Comparison of ENCODE assay signal across 34 cellular contexts in genomic region chr14:53779301-53779700, GRCh38.
"Had no signal": no experiment of that assay in that cellular context is flagged by ENCODE, and none has a peak within 500 bp of the region (broad histone marks: within the 10 kb centered on the region; RNA-seq: fewer than 3 reads in every experiment).

No MANE protein-coding gene starts in this region.

- H3K4me1 Mint-ChIP-seq: activated B cell treated with CpG ODN at 0.5 μM for 24 hours; activated CD4-positive, alpha-beta T cell treated with anti-CD3 and anti-CD28 coated beads, Interleukin-2, amount 10 ng/mL, durations not matched to agents 24 days and 14 days; activated naive CD8-positive, alpha-beta T cell treated with anti-CD3 and anti-CD28 coated beads for 36 hours; activated T-helper 17 cell treated with anti-CD3 and anti-CD28 coated beads, Interleukin-2, amount 50 U/mL, for 72 hours had no signal

- H3K9me3 ChIP-seq: adrenal gland, body of pancreas, breast epithelium had no signal

- H3K4me3 ChIP-seq: adrenal gland, body of pancreas, breast epithelium had no signal

- H3K4me1 ChIP-seq: adrenal gland, body of pancreas, breast epithelium had no signal

- H3K27me3 ChIP-seq: adrenal gland, body of pancreas, brain microvascular endothelial cell, breast epithelium had no signal

- H3K4me3 Mint-ChIP-seq: activated B cell treated with CpG ODN at 0.5 μM for 24 hours; activated CD4-positive, alpha-beta memory T cell treated with anti-CD3 and anti-CD28 coated beads for 36 hours; activated CD4-positive, alpha-beta T cell treated with anti-CD3 and anti-CD28 coated beads, Interleukin-2, amount 10 ng/mL, durations not matched to agents 24 days and 14 days; activated CD8-positive, alpha-beta T cell treated with anti-CD3 and anti-CD28 coated beads for 36 hours; activated naive CD4-positive, alpha-beta T cell treated with anti-CD3 and anti-CD28 coated beads for 36 hours; activated naive CD8-positive, alpha-beta T cell treated with anti-CD3 and anti-CD28 coated beads for 36 hours; activated T-cell treated with anti-CD3 and anti-CD28 coated beads, Interleukin-2, amount 50 U/mL, for 4 hours; activated T-cell treated with anti-CD3 and anti-CD28 coated beads, Interleukin-2, amount 50 U/mL, for 72 hours; activated T-helper 1 cell treated with anti-CD3 and anti-CD28 coated beads, Interleukin-12 subunit alpha, Interleukin-12 subunit beta, Interleukin-2, Interleukin-4 antibody, amounts not matched to agents 30 ng/mL and 10 ng/mL and 1 ng/mL, durations not matched to agents 14 hours and 24 hours and 36 hours; activated T-helper 17 cell treated with anti-CD3 and anti-CD28 coated beads, Interleukin-2, amount 50 U/mL, for 72 hours; T-helper 2 cell treated with Interferon-gamma antibody and Interleukin-4, amounts not matched to agents 5 μg/mL and 100 μg/mL, for 36 hours had no signal

- H3K9me3 Mint-ChIP-seq: activated CD4-positive, alpha-beta T cell treated with anti-CD3 and anti-CD28 coated beads, Interleukin-2, amount 10 ng/mL, durations not matched to agents 24 days and 14 days; activated CD8-positive, alpha-beta T cell treated with anti-CD3 and anti-CD28 coated beads for 36 hours; activated naive CD4-positive, alpha-beta T cell treated with anti-CD3 and anti-CD28 coated beads for 36 hours; activated T-cell treated with anti-CD3 and anti-CD28 coated beads, Interleukin-2, amount 50 U/mL, for 4 hours; activated T-helper 1 cell treated with anti-CD3 and anti-CD28 coated beads, Interleukin-12 subunit alpha, Interleukin-12 subunit beta, Interleukin-2, Interleukin-4 antibody, amounts not matched to agents 30 ng/mL and 10 ng/mL and 1 ng/mL, durations not matched to agents 14 hours and 24 hours and 36 hours; activated T-helper 17 cell treated with anti-CD3 and anti-CD28 coated beads, Interleukin-2, amount 50 U/mL, for 72 hours; T-helper 2 cell treated with Interferon-gamma antibody and Interleukin-4, amounts not matched to agents 5 μg/mL and 100 μg/mL, for 36 hours had no signal

- H3K36me3 Mint-ChIP-seq: activated CD4-positive, alpha-beta memory T cell treated with anti-CD3 and anti-CD28 coated beads for 36 hours; activated naive CD4-positive, alpha-beta T cell treated with anti-CD3 and anti-CD28 coated beads, Interleukin-2, amount 50 U/mL, for 72 hours; activated naive CD8-positive, alpha-beta T cell treated with anti-CD3 and anti-CD28 coated beads for 36 hours had no signal

- DNase-seq: activated B cell treated with CpG ODN at 0.5 μM for 24 hours; activated CD4-positive, alpha-beta memory T cell treated with anti-CD3 and anti-CD28 coated beads for 36 hours; activated CD4-positive, alpha-beta T cell treated with anti-CD3 and anti-CD28 coated beads for 4 hours; activated CD4-positive, alpha-beta T cell treated with anti-CD3 and anti-CD28 coated beads, Interleukin-2, amount 10 ng/mL, durations not matched to agents 24 days and 14 days; activated CD4-positive, alpha-beta T cell treated with anti-CD3 and anti-CD28 coated beads, Interleukin-2, amount 50 U/mL, for 1 hour; activated CD4-positive, alpha-beta T cell treated with anti-CD3 and anti-CD28 coated beads, Interleukin-2, amount 50 U/mL, for 4 hours; activated CD4-positive, CD25-positive, alpha-beta regulatory T cell treated with anti-CD3 and anti-CD28 coated beads, Interleukin-2, amount 50 U/mL, for 72 hours; activated CD8-positive, alpha-beta memory T cell treated with anti-CD3 and anti-CD28 coated beads, Interleukin-2, amount 50 U/mL, for 4 hours; activated CD8-positive, alpha-beta T cell treated with anti-CD3 and anti-CD28 coated beads for 36 hours; activated effector memory CD4-positive, alpha-beta T cell treated with anti-CD3 and anti-CD28 coated beads, Interleukin-2, amount 50 U/mL, for 16 hours; activated gamma-delta T cell treated with Interleukin-2 at 50 U/mL for 16 hours; activated naive CD4-positive, alpha-beta T cell; activated naive CD4-positive, alpha-beta T cell treated with anti-CD3 and anti-CD28 coated beads for 36 hours; activated naive CD4-positive, alpha-beta T cell treated with anti-CD3 and anti-CD28 coated beads, Interleukin-2, amount 50 U/mL, for 16 hours; activated naive CD8-positive, alpha-beta T cell treated with anti-CD3 and anti-CD28 coated beads for 36 hours; activated T-cell treated with anti-CD3 and anti-CD28 coated beads for 4 hours; activated T-cell treated with anti-CD3 and anti-CD28 coated beads, Interleukin-2, amount 50 U/mL, for 1 hour; activated T-cell treated with anti-CD3 and anti-CD28 coated beads, Interleukin-2, amount 50 U/mL, for 4 hours; activated T-cell treated with anti-CD3 and anti-CD28 coated beads, Interleukin-2, amount 50 U/mL, for 72 hours; adrenal gland; amniotic stem cell; aorta; body of pancreas; brain microvascular endothelial cell; central memory CD4-positive, alpha-beta T cell; T-helper 9 cell had no signal

- ATAC-seq: activated CD8-positive, alpha-beta T cell treated with anti-CD3 and anti-CD28 coated beads for 36 hours; activated naive CD4-positive, alpha-beta T cell treated with anti-CD3 and anti-CD28 coated beads, Interleukin-2, amount 50 U/mL, for 72 hours; activated T-cell treated with anti-CD3 and anti-CD28 coated beads, Interleukin-2, amount 50 U/mL, for 4 hours; activated T-cell treated with anti-CD3 and anti-CD28 coated beads, Interleukin-2, amount 50 U/mL, for 72 hours; activated T-helper 17 cell treated with anti-CD3 and anti-CD28 coated beads, Interleukin-2, amount 50 U/mL, for 72 hours; body of pancreas had no signal

- H3K27me3 Mint-ChIP-seq: activated CD4-positive, alpha-beta memory T cell treated with anti-CD3 and anti-CD28 coated beads for 36 hours; activated CD4-positive, alpha-beta T cell treated with anti-CD3 and anti-CD28 coated beads, Interleukin-2, amount 10 ng/mL, durations not matched to agents 24 days and 14 days; activated CD8-positive, alpha-beta T cell treated with anti-CD3 and anti-CD28 coated beads for 36 hours; activated T-helper 17 cell treated with anti-CD3 and anti-CD28 coated beads, Interleukin-2, amount 50 U/mL, for 72 hours had no signal

- H3K27ac ChIP-seq: adrenal gland, body of pancreas, brain microvascular endothelial cell, breast epithelium, VCaP had no signal

- H3K27ac Mint-ChIP-seq: activated B cell treated with CpG ODN at 0.5 μM for 24 hours; activated CD4-positive, alpha-beta memory T cell treated with anti-CD3 and anti-CD28 coated beads for 36 hours; activated CD4-positive, alpha-beta T cell treated with anti-CD3 and anti-CD28 coated beads, Interleukin-2, amount 10 ng/mL, durations not matched to agents 24 days and 14 days; activated CD8-positive, alpha-beta T cell treated with anti-CD3 and anti-CD28 coated beads for 36 hours; activated naive CD4-positive, alpha-beta T cell treated with anti-CD3 and anti-CD28 coated beads for 36 hours; activated naive CD4-positive, alpha-beta T cell treated with anti-CD3 and anti-CD28 coated beads, Interleukin-2, amount 50 U/mL, for 72 hours; activated naive CD8-positive, alpha-beta T cell treated with anti-CD3 and anti-CD28 coated beads for 36 hours; activated T-cell treated with anti-CD3 and anti-CD28 coated beads, Interleukin-2, amount 50 U/mL, for 72 hours; activated T-helper 1 cell treated with anti-CD3 and anti-CD28 coated beads, Interleukin-12 subunit alpha, Interleukin-12 subunit beta, Interleukin-2, Interleukin-4 antibody, amounts not matched to agents 30 ng/mL and 10 ng/mL and 1 ng/mL, durations not matched to agents 14 hours and 24 hours and 36 hours; activated T-helper 17 cell treated with anti-CD3 and anti-CD28 coated beads, Interleukin-2, amount 50 U/mL, for 72 hours; T-helper 2 cell treated with Interferon-gamma antibody and Interleukin-4, amounts not matched to agents 5 μg/mL and 100 μg/mL, for 36 hours had no signal

- FAIRE-seq: astrocyte, colon had no signal

- H3K36me3 ChIP-seq: adrenal gland, brain microvascular endothelial cell, breast epithelium had no signal
